26 cellular contexts compared by ENCODE assay signal in genomic region chr12:65508281-65509035, GRCh38.
"Had no signal": no experiment of that assay in that cellular context is flagged by ENCODE, and none has a peak within 500 bp of the region (broad histone marks: within the 10 kb centered on the region; RNA-seq: fewer than 3 reads in every experiment).

No MANE protein-coding gene starts in this region.

- H3K27me3 ChIP-seq: ovary, sigmoid colon, spleen, testis, tibial artery, upper lobe of left lung had no signal

- H3K36me3 ChIP-seq: esophagus muscularis mucosa, ovary, sigmoid colon, spleen, tibial artery, upper lobe of left lung had no signal

- H3K9me3 Mint-ChIP-seq: endodermal cell; immature natural killer cell; natural killer cell; stimulated activated memory B cell treated with anti-CD40 and anti-IgM and Interleukin-4, amounts not matched to agents 10 μg/mL and 1 μg/mL and 100 μg/mL, for 72 hours had no signal

- H3K4me1 Mint-ChIP-seq: immature natural killer cell; natural killer cell; stimulated activated memory B cell treated with anti-CD40 and anti-IgM and Interleukin-4, amounts not matched to agents 10 μg/mL and 1 μg/mL and 100 μg/mL, for 72 hours had no signal

- H3K27ac ChIP-seq: dorsolateral prefrontal cortex, esophagus muscularis mucosa, ovary, psoas muscle, sigmoid colon, spleen, testis, tibial artery, upper lobe of left lung had no signal

- ATAC-seq: natural killer cell; psoas muscle; stimulated activated memory B cell treated with anti-CD40 and anti-IgM and Interleukin-4, amounts not matched to agents 10 μg/mL and 1 μg/mL and 100 μg/mL, for 72 hours; stimulated activated naive CD8-positive, alpha-beta T cell treated with anti-CD3 and anti-CD28 coated beads, Interleukin-15, Interleukin-2, amounts not matched to agents 100 U/mL and 50 U/mL, for 24 hours had no signal

- H3K27ac Mint-ChIP-seq: endodermal cell; immature natural killer cell; natural killer cell; stimulated activated memory B cell treated with anti-CD40 and anti-IgM and Interleukin-4, amounts not matched to agents 10 μg/mL and 1 μg/mL and 100 μg/mL, for 72 hours had no signal

- H3K36me3 Mint-ChIP-seq: immature natural killer cell; natural killer cell; stimulated activated memory B cell treated with anti-CD40 and anti-IgM and Interleukin-4, amounts not matched to agents 10 μg/mL and 1 μg/mL and 100 μg/mL, for 72 hours had no signal

- H3K4me1 ChIP-seq: spleen, testis had no signal

- H3K4me3 ChIP-seq: dorsolateral prefrontal cortex, esophagus muscularis mucosa, ovary, psoas muscle, sigmoid colon, spleen, testis, tibial artery, upper lobe of left lung had no signal

- H3K27me3 Mint-ChIP-seq: stimulated activated memory B cell treated with anti-CD40 and anti-IgM and Interleukin-4, amounts not matched to agents 10 μg/mL and 1 μg/mL and 100 μg/mL, for 72 hours had no signal

- H3K4me3 Mint-ChIP-seq: endodermal cell; immature natural killer cell; natural killer cell; stimulated activated memory B cell treated with anti-CD40 and anti-IgM and Interleukin-4, amounts not matched to agents 10 μg/mL and 1 μg/mL and 100 μg/mL, for 72 hours had no signal

- DNase-seq: caudate nucleus; cerebellar nuclear complex; cortex of kidney; dorsolateral prefrontal cortex; effector CD8-positive, alpha-beta T cell; endodermal cell; hypothalamus; immature natural killer cell; kidney glomerular epithelial cell; mammary epithelial cell; mesendoderm; natural killer cell; nucleus accumbens; ovary; posterior cingulate gyrus; psoas muscle; sigmoid colon; spleen; stimulated activated CD4-positive, alpha-beta T cell treated with anti-CD3 and anti-CD28 coated beads, Interleukin-4, amount 100 ng/mL, for 4 hours; stimulated activated naive CD8-positive, alpha-beta T cell treated with anti-CD3 and anti-CD28 coated beads, Interleukin-15, Interleukin-2, amounts not matched to agents 100 U/mL and 50 U/mL, for 24 hours; substantia nigra; testis; tibial artery; upper lobe of left lung had no signal

- H3K9me3 ChIP-seq: esophagus muscularis mucosa, ovary, psoas muscle, sigmoid colon, spleen, testis, tibial artery, upper lobe of left lung had no signal
